16 cellular contexts compared by ENCODE assay signal in the genomic region with DNA sequence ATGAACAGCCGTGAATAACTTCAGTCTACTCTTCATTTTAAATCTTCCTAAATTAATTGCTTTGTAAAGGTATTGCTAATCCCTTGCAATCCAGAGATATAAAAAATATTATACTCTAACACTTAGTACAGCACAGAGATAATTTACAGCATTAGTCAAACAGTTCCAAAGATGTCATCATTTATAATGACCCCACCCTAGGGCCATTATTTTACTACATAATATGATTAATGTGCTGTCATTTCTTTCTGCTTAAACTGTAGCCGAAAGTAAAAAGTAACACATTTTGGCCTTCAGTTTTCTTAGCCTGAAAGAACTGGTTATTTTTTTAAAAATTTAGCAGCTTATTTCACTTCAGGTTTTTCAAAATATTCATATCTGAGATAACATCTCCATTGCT.
DNase-seq lines count a peak whose midpoint lies in the region; ATAC-seq and TF ChIP-seq lines count a peak whose summit lies in the region.
"Had no signal": no experiment of that assay in that cellular context is flagged by ENCODE, and none has a peak within 500 bp of the region (broad histone marks: within the 10 kb centered on the region; RNA-seq: fewer than 3 reads in every experiment).

No MANE protein-coding gene starts in this region.

- H3K9me3 ChIP-seq in DOHH2 (ENCODE audit: control insufficient read depth, insufficient read depth, low read length) (no peaks in the 10 kb centered on the region), OCI-LY3 (ENCODE audit: insufficient read depth, low read length) (no peaks in the 10 kb centered on the region)
- H3K9me3 ChIP-seq: A549, Caco-2 had no signal

- H3K27ac ChIP-seq in DOHH2 (ENCODE audit: low read depth, low read length): no peak overlapping the region
- H3K27ac ChIP-seq in OCI-LY3 (ENCODE audit: low read length): no peak overlapping the region
- no peak overlapping the region for H3K27ac ChIP-seq in foreskin keratinocyte
- H3K27ac ChIP-seq: 22Rv1, A549, C4-2B had no signal

- no peaks in the 10 kb centered on the region for H3K27me3 ChIP-seq in DOHH2 (ENCODE audit: control insufficient read depth, low read length)
- H3K27me3 ChIP-seq in OCI-LY3 (ENCODE audit: low read depth, low read length): no peaks in the 10 kb centered on the region
- no peaks in the 10 kb centered on the region for H3K27me3 ChIP-seq in foreskin keratinocyte

- H3K4me1 Mint-ChIP-seq in chondrocyte (ENCODE audit: low read depth) (peaks cover 16% of the 10 kb centered on the region), glutamatergic neuron (ENCODE audit: low read depth, unreplicated experiment) (no peaks in the 10 kb centered on the region)

- peaks cover 11% of the 10 kb centered on the region for H3K4me1 ChIP-seq in DOHH2 (ENCODE audit: control insufficient read depth, low read length)
- peaks cover 15% of the 10 kb centered on the region for H3K4me1 ChIP-seq in OCI-LY3 (ENCODE audit: low read length)
- H3K4me1 ChIP-seq in foreskin keratinocyte: no peaks in the 10 kb centered on the region
- H3K4me1 ChIP-seq: Caco-2 had no signal

- H3K79me2 ChIP-seq in DOHH2 (ENCODE audit: control insufficient read depth, low read length) (no peaks in the 10 kb centered on the region), OCI-LY3 (ENCODE audit: low read length) (no peaks in the 10 kb centered on the region)

- no peaks in the 10 kb centered on the region for H3K27me3 Mint-ChIP-seq in chondrocyte (ENCODE audit: low read depth)
- H3K27me3 Mint-ChIP-seq in glutamatergic neuron (ENCODE audit: unreplicated experiment): no peaks in the 10 kb centered on the region

- H3K36me3 ChIP-seq in DOHH2 (ENCODE audit: control insufficient read depth, low read length): no peaks in the 10 kb centered on the region
- no peaks in the 10 kb centered on the region for H3K36me3 ChIP-seq in OCI-LY3 (replicated peaks; ENCODE audit: low read depth, low read length)

- ATAC-seq in foreskin keratinocyte: peak; percentile 14
- no peak for ATAC-seq in HG03045 (IDR thresholded peaks at IDR 0.05; ENCODE audit: unreplicated experiment)
- ATAC-seq: A549 had no signal

- no peaks in the 10 kb centered on the region for H3K36me3 Mint-ChIP-seq in chondrocyte (ENCODE audit: low read depth)
- no peaks in the 10 kb centered on the region for H3K36me3 Mint-ChIP-seq in glutamatergic neuron (ENCODE audit: unreplicated experiment)

- H3K9me3 Mint-ChIP-seq in chondrocyte (ENCODE audit: low read depth) (no peaks in the 10 kb centered on the region), glutamatergic neuron (ENCODE audit: unreplicated experiment) (no peaks in the 10 kb centered on the region)
- H3K9me3 Mint-ChIP-seq: CD4-positive, alpha-beta T cell had no signal

- H3K9ac ChIP-seq in OCI-LY3 (ENCODE audit: low read length): no peak overlapping the region

- H4K20me1 ChIP-seq in DOHH2 (ENCODE audit: control insufficient read depth, insufficient read depth, low read depth, low read length): no peaks in the 10 kb centered on the region
- H4K20me1 ChIP-seq in OCI-LY3 (ENCODE audit: insufficient read depth, low read length): no peaks in the 10 kb centered on the region

- DNase-seq in chondrocyte (ENCODE audit: low spot score) (no peak), foreskin keratinocyte (peak in 1 of 2 donors; percentile 6), kidney tubule cell (ENCODE audit: low spot score) (no peak), glutamatergic neuron (no peak)
- DNase-seq: AML-193; Caco-2; CD4-positive, alpha-beta T cell; GDM1; GOT3; H7 had no signal

- H3K27ac Mint-ChIP-seq in chondrocyte (ENCODE audit: unreplicated experiment) (peak overlapping the region; percentile 24), glutamatergic neuron (ENCODE audit: unreplicated experiment) (no peak overlapping the region)
- H3K27ac Mint-ChIP-seq: CD4-positive, alpha-beta T cell had no signal

- no peaks in the 10 kb centered on the region for H3K9me2 ChIP-seq in DOHH2 (replicated peaks; ENCODE audit: control insufficient read depth, low read length)

- H3K4me3 Mint-ChIP-seq in chondrocyte (ENCODE audit: unreplicated experiment) (no peak overlapping the region), glutamatergic neuron (ENCODE audit: unreplicated experiment) (no peak overlapping the region)
- H3K4me3 Mint-ChIP-seq: CD4-positive, alpha-beta T cell had no signal

- H3F3A ChIP-seq in DOHH2 (ENCODE audit: control insufficient read depth, insufficient read depth): no peaks in the 10 kb centered on the region

- TF ChIP-seq CTCF in DOHH2 (IDR thresholded peaks at IDR 0.05; ENCODE audit: low read depth, low read length, poor library complexity, severe bottlenecking): no peak
- TF ChIP-seq CTCF in OCI-LY3 (IDR thresholded peaks at IDR 0.05; ENCODE audit: low read depth, low read length): no peak
- no peak for TF ChIP-seq CTCF in chondrocyte (IDR thresholded peaks at IDR 0.05)
- TF ChIP-seq CTCF in foreskin keratinocyte (conservative IDR thresholded peaks at IDR 0.05): no peak
- no peak for TF ChIP-seq CTCF in glutamatergic neuron (IDR thresholded peaks at IDR 0.05; ENCODE audit: partially characterized antibody, unreplicated experiment)

- H3K4me2 ChIP-seq in DOHH2 (ENCODE audit: low read length) (peak overlapping the region; percentile 24; the same call in 1 of the 2 replicates), OCI-LY3 (ENCODE audit: low read length) (peak overlapping the region; percentile 15)
- H3K4me2 ChIP-seq: A549 had no signal

- no peak overlapping the region for H2AFZ ChIP-seq in OCI-LY3 (ENCODE audit: low read depth, low read length)

- H3K4me3 ChIP-seq in DOHH2 (ENCODE audit: low read length): no peak overlapping the region
- H3K4me3 ChIP-seq in OCI-LY3 (ENCODE audit: low read length): no peak overlapping the region
- H3K4me3 ChIP-seq: A549 had no signal
